ENCODE assay signal across 7 cellular contexts in genomic region chr22:39598017-39598965, GRCh38. TPM values are rescaled to one million over a fixed set of nuclear protein-coding genes. Genes with fewer than 3 reads are reported as not detected.
DNase-seq lines count a peak whose midpoint lies in the region; ATAC-seq and TF ChIP-seq lines count a peak whose summit lies in the region.

No MANE protein-coding gene starts in this region.

- peak; percentile 80 for ATAC-seq in foreskin keratinocyte
- no peak for ATAC-seq in gastrocnemius medialis

- in situ Hi-C loops in gastrocnemius medialis (cut with MboI; ENCODE audit: low sequenced_read_pairs in 4 of 4), result no loop called here

- H3K4me3 ChIP-seq in LNCaP clone FGC (ENCODE audit: low read depth, low read length) (no peak overlapping the region), gastrocnemius medialis (no peak overlapping the region)

- H3K4me1 ChIP-seq in foreskin keratinocyte (no peaks in the 10 kb centered on the region), gastrocnemius medialis (no peaks in the 10 kb centered on the region)

- H3K36me3 ChIP-seq in gastrocnemius medialis, result no peaks in the 10 kb centered on the region

- H3K27me3 ChIP-seq in foreskin keratinocyte, result peaks cover 22% of the 10 kb centered on the region
- H3K27me3 ChIP-seq in gastrocnemius medialis, result peaks cover 32 to 45% (median 36%) of the 10 kb centered on the region in 3 donors

- TF ChIP-seq POLR2A in gastrocnemius medialis (IDR thresholded peaks at IDR 0.05), result no peak

- H3K27ac ChIP-seq in foreskin keratinocyte (no peak overlapping the region), gastrocnemius medialis (no peak overlapping the region)

- H3K9me3 ChIP-seq in gastrocnemius medialis, result peaks cover 0 to under 1% (median 0%) of the 10 kb centered on the region in 3 donors

- intact Hi-C loops in gastrocnemius medialis (cut with DNase I; ENCODE audit: low total_unique reads), result no loop called here

- DNase-seq in LNCaP clone FGC (ENCODE audit: low read depth) (peak; percentile 50), foreskin keratinocyte (peak; percentile 8 to 18), NCI-H1436 (lab: John Stamatoyannopoulos, UW) (no peak), gastrocnemius medialis (no peak), NK-92 (lab: John Stamatoyannopoulos, UW; ENCODE audit: unreplicated experiment) (no peak)
- DNase-seq in activated CD8-positive, alpha-beta memory T cell treated with anti-CD3 and anti-CD28 coated beads for 4 hours (ENCODE audit: low read depth in 2 of 2), result peak; percentile 38 to 40
- DNase-seq in stimulated activated CD4-positive, alpha-beta T cell treated with anti-CD3 and anti-CD28 coated beads, Interleukin-4, amount 100 ng/mL, for 1 hour, result peak; percentile 82

- TF ChIP-seq CTCF in LNCaP clone FGC (IDR thresholded peaks at IDR 0.05; ENCODE audit: control insufficient read depth, extremely low read depth, insufficient read depth) (no peak), foreskin keratinocyte (conservative IDR thresholded peaks at IDR 0.05) (peak; percentile 26), gastrocnemius medialis (IDR thresholded peaks at IDR 0.05 in 4 of 5, conservative IDR thresholded peaks at IDR 0.05 in 1 of 5) (no peak)

RNA-seq across cellular contexts. Expression of gene CACNA1I, which starts 27.7 kb away (rescaled TPM):
- total RNA-seq in foreskin keratinocyte (under 0.01 TPM in 1 of 2 replicates, not detected in the other), gastrocnemius medialis (not detected)
- not detected in 2 replicates for polyA plus RNA-seq in foreskin keratinocyte

Comparison
In these comparisons a context has a peak if more than half of its experiments do, and no peak if none do; other contexts are left out.
1. DNase-seq: peak in LNCaP clone FGC (single experiment), activated CD8-positive, alpha-beta memory T cell treated with anti-CD3 and anti-CD28 coated beads for 4 hours (2 of 2), foreskin keratinocyte (2 of 2) and stimulated activated CD4-positive, alpha-beta T cell treated with anti-CD3 and anti-CD28 coated beads, Interleukin-4, amount 100 ng/mL, for 1 hour (single experiment); none in NCI-H1436 (single experiment), gastrocnemius medialis (0 of 2) and NK-92 (single experiment).